Comparison of ENCODE assay signal across 16 cellular contexts in the genomic region with DNA sequence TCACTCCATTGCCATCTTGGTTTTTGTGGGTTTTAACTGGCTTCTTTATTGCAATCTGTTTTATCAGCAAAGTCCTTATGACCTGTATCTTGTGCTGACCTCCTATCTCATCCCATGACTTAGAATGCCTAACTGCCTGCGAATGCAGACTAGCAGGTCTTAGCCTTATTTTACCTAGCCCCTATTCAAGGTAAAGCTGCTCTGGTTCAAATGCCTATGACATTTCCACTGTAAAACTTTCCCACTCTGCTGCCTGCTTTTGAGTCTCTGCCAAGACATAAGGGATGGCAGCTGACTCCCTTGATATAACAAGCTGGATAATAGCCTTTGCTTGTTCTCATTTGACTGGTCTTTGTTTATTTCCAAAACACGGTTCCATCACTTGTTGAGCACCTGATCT.
A peak's percentile ranks its signal among the peaks of the same experiment; 100 is the strongest.
DNase-seq lines count a peak whose midpoint lies in the region; ATAC-seq lines count a peak whose summit lies in the region.
"Had no signal": no experiment of that assay in that cellular context is flagged by ENCODE, and none has a peak within 500 bp of the region (broad histone marks: within the 10 kb centered on the region; RNA-seq: fewer than 3 reads in every experiment).

No MANE protein-coding gene starts in this region.

- ATAC-seq in GM18517 (IDR thresholded peaks at IDR 0.05; ENCODE audit: unreplicated experiment) = no peak
- ATAC-seq in GM21786 (IDR thresholded peaks at IDR 0.05; ENCODE audit: unreplicated experiment) = no peak
- ATAC-seq: A549 had no signal

- DNase-seq in DMS 273 treated with DMSO at 0.1 percent for 48 hours (lab: John Stamatoyannopoulos, UW) (peak; percentile 56), NCI-H1694 treated with DMSO at 0.1 percent for 48 hours (lab: John Stamatoyannopoulos, UW) (peak; percentile 62), SK-MEL-5 (ENCODE audit: low read depth, low spot score) (peak; percentile 90), myocyte (ENCODE audit: low read depth) (peak; percentile 23), GOT3 (lab: John Stamatoyannopoulos, UW) (no peak)
- no peak for DNase-seq in stimulated activated CD4-positive, alpha-beta T cell treated with anti-CD3 and anti-CD28 coated beads, Interleukin-2, amount 100 ng/mL, for 24 hours
- DNase-seq: BE2C; CD4-positive, alpha-beta memory T cell; DMS53; GF-D8; GM23248; H7; IMR-90 had no signal

- in situ Hi-C loops in SK-MEL-5 (cut with HindIII; ENCODE audit: low pct_unique_long_range_greater_than_20kb, low sequenced_read_pairs) = no loop called here

Comparison
In these comparisons a context has a peak if more than half of its experiments do, and no peak if none do; other contexts are left out.
1. DNase-seq: peak in DMS 273 treated with DMSO at 0.1 percent for 48 hours (single experiment), NCI-H1694 treated with DMSO at 0.1 percent for 48 hours (single experiment), SK-MEL-5 (single experiment) and myocyte (single experiment); none in GOT3 (single experiment) and stimulated activated CD4-positive, alpha-beta T cell treated with anti-CD3 and anti-CD28 coated beads, Interleukin-2, amount 100 ng/mL, for 24 hours (0 of 2).